In genomic region chr1:176858421-176858916, GRCh38 we compare ENCODE assay signal across 16 cellular contexts.
"Had no signal": no experiment of that assay in that cellular context is flagged by ENCODE, and none has a peak within 500 bp of the region (broad histone marks: within the 10 kb centered on the region; RNA-seq: fewer than 3 reads in every experiment).

No MANE protein-coding gene starts in this region.

- H3K27me3 Mint-ChIP-seq: dendritic cell treated with granulocyte-macrophage colony-stimulating factor and Interleukin-4, amounts not matched to agents 40 ng/mL and 50 ng/mL, for 4 days had no signal

- ATAC-seq: activated T-helper 17 cell treated with anti-CD3 and anti-CD28 coated beads, Interleukin-2, amount 50 U/mL, for 72 hours; left lung; naive thymus-derived CD8-positive, alpha-beta T cell had no signal

- H3K9me3 Mint-ChIP-seq: dendritic cell treated with granulocyte-macrophage colony-stimulating factor and Interleukin-4, amounts not matched to agents 40 ng/mL and 50 ng/mL, for 4 days had no signal

- DNase-seq: activated CD4-positive, alpha-beta T cell treated with anti-CD3 and anti-CD28 coated beads for 1 hour; activated CD4-positive, alpha-beta T cell treated with anti-CD3 and anti-CD28 coated beads, Interleukin-2, amount 50 U/mL, for 48 hours; activated naive CD4-positive, alpha-beta T cell treated with Interleukin-2 at 50 U/mL for 16 hours; anterior cingulate cortex; effector memory CD4-positive, alpha-beta T cell; heart left ventricle; left lung; naive thymus-derived CD8-positive, alpha-beta T cell; retina; stimulated activated CD4-positive, alpha-beta T cell treated with anti-CD3 and anti-CD28 coated beads, Interleukin-4, amount 100 ng/mL, for 1 hour; stimulated activated naive CD4-positive, alpha-beta T cell; T-helper 9 cell; tibial artery had no signal

- H3K27me3 ChIP-seq: heart left ventricle, left lung had no signal

- H3K4me3 Mint-ChIP-seq: activated T-helper 17 cell treated with anti-CD3 and anti-CD28 coated beads, Interleukin-2, amount 50 U/mL, for 72 hours; dendritic cell treated with granulocyte-macrophage colony-stimulating factor and Interleukin-4, amounts not matched to agents 40 ng/mL and 50 ng/mL, for 4 days; naive thymus-derived CD8-positive, alpha-beta T cell had no signal

- H3K27ac Mint-ChIP-seq: activated T-helper 17 cell treated with anti-CD3 and anti-CD28 coated beads, Interleukin-2, amount 50 U/mL, for 72 hours; dendritic cell treated with granulocyte-macrophage colony-stimulating factor and Interleukin-4, amounts not matched to agents 40 ng/mL and 50 ng/mL, for 4 days; naive thymus-derived CD8-positive, alpha-beta T cell had no signal

- H3K4me1 Mint-ChIP-seq: activated T-helper 17 cell treated with anti-CD3 and anti-CD28 coated beads, Interleukin-2, amount 50 U/mL, for 72 hours had no signal

- H3K9me3 ChIP-seq: heart left ventricle, left lung, tibial artery had no signal

- H3K4me3 ChIP-seq: heart left ventricle, left lung, tibial artery had no signal

- H3K27ac ChIP-seq: heart left ventricle, left lung, parathyroid adenoma, tibial artery had no signal

- H3K36me3 Mint-ChIP-seq: naive thymus-derived CD8-positive, alpha-beta T cell had no signal

- H3K4me1 ChIP-seq: left lung, parathyroid adenoma, tibial artery had no signal

- H3K36me3 ChIP-seq: heart left ventricle, left lung, tibial artery had no signal
